1 cellular context compared by ENCODE assay signal in genomic region chr5:138490648-138491283, GRCh38.
TF ChIP-seq lines count a peak whose summit lies in the region.

No MANE protein-coding gene starts in this region.

TF ChIP-seq in H1, 55 proteins besides CTCF, POLR2A, EP300 and RAD21:
- TF ChIP-seq CHD7 (IDR thresholded peaks at IDR 0.05; ENCODE audit: insufficient replicate concordance, low read length) (no peak), ASH2L (IDR thresholded peaks at IDR 0.05; ENCODE audit: low read length) (no peak), NANOG (IDR thresholded peaks at IDR 0.05; ENCODE audit: insufficient read depth, low read depth, low read length, poor library complexity, severe bottlenecking) (no peak), USF2 (IDR thresholded peaks at IDR 0.05; ENCODE audit: low read length) (no peak), RNF2 (IDR thresholded peaks at IDR 0.05; ENCODE audit: borderline replicate concordance, low read depth, low read length, missing control alignments, poor library complexity, severe bottlenecking) (no peak), CHD1 (IDR thresholded peaks at IDR 0.05; ENCODE audit: low read depth, low read length) (no peak), TEAD4 (IDR thresholded peaks at IDR 0.05; ENCODE audit: low read depth, low read length) (no peak)
TF ChIP-seq in H1: peak in this region for 0.
